24 cellular contexts compared by ENCODE assay signal in genomic region chr6:150126641-150127291, GRCh38. TPM values are rescaled to one million over a fixed set of nuclear protein-coding genes. Genes with fewer than 3 reads are reported as not detected.
"Had no signal": no experiment of that assay in that cellular context is flagged by ENCODE, and none has a peak within 500 bp of the region (broad histone marks: within the 10 kb centered on the region; RNA-seq: fewer than 3 reads in every experiment).

No MANE protein-coding gene starts in this region.

- FAIRE-seq: endometrium had no signal

- H3K4me3 ChIP-seq: dorsolateral prefrontal cortex, esophagus muscularis mucosa, gastrocnemius medialis, heart right ventricle, lung, spleen, tibial artery, upper lobe of right lung, vagina had no signal

- H3K9me3 ChIP-seq: esophagus muscularis mucosa, gastrocnemius medialis, heart right ventricle, spleen, tibial artery, upper lobe of right lung, vagina had no signal

- H3K36me3 ChIP-seq: esophagus muscularis mucosa, gastrocnemius medialis, heart right ventricle, spleen, tibial artery, upper lobe of right lung, vagina had no signal

- H3K4me1 ChIP-seq: esophagus muscularis mucosa, gastrocnemius medialis, heart right ventricle, spleen, tibial artery, vagina had no signal

- ATAC-seq: gastrocnemius medialis; left ventricle myocardium superior; sciatic nerve; stimulated activated memory B cell treated with anti-CD40 and anti-IgM and Interleukin-4, amounts not matched to agents 10 μg/mL and 1 μg/mL and 100 μg/mL, for 72 hours; upper lobe of right lung had no signal

- H3K27me3 ChIP-seq: gastrocnemius medialis, upper lobe of right lung, vagina had no signal

- H3K27ac ChIP-seq: dorsolateral prefrontal cortex, esophagus muscularis mucosa, gastrocnemius medialis, heart right ventricle, spleen, tibial artery, upper lobe of right lung, vagina had no signal

- DNase-seq: cortex of kidney; dorsolateral prefrontal cortex; effector memory CD4-positive, alpha-beta T cell; gastrocnemius medialis; heart right ventricle; islet precursor cell; left ventricle myocardium superior; mesenchymal stem cell; midbrain; naive B cell; spleen; stimulated activated CD4-positive, alpha-beta T cell treated with anti-CD3 and anti-CD28 coated beads, Interleukin-15, amount 100 ng/mL, for 24 hours; stimulated activated CD4-positive, alpha-beta T cell treated with anti-CD3 and anti-CD28 coated beads, Interleukin-1b, Interleukin-23, amount 100 ng/mL, for 48 hours; stimulated activated CD4-positive, alpha-beta T cell treated with anti-CD3 and anti-CD28 coated beads, Interleukin-4, amount 100 ng/mL, for 24 hours; tibial artery; upper lobe of right lung had no signal

RNA-seq across cellular contexts. Expression of gene PPP1R14C, which starts 16.1 kb away (rescaled TPM):
- total RNA-seq: fibroblast of villous mesenchyme, pulmonary artery endothelial cell had no signal
